8 cellular contexts compared by ENCODE assay signal in the genomic region with DNA sequence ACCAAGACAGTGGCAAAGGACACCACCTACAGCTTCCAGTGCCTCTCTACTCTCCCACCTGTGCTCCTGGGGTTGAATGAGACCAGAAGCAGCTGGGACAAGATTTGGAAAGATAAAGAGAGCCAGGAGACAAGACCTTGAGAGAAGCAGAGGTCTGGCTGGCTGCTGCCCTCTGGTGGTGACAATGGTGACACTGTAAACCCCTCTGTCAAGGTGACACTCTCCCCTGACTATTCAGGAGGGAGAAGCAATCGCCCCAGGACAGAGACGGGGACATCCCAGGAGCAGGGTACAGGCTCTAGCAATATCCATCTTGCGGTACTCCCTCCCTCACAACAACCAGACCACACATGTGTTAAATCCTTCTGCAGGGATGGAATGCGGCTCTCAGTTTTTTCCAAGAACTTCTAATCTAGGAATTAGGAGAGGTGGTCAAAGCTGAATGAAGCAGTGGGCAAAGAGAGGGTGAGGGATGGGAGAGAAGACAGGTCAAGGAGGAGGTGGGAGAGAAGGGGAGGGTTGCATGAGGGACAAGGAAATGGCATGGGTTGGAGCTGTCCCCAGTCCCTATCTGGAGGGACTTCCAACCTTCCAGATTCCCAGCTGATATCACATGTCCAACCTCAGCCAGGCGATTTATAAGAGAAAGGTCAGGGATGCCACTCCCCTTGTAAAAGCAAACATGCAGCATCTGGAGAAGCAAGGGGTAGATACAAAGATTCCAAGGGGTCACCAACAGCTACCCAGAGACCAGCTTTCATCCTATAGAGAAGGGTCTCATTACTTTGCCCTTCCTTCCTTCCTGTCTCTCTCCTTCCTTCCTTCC. TPM values are rescaled to one million over a fixed set of nuclear protein-coding genes. Genes with fewer than 3 reads are reported as not detected.
DNase-seq lines count a peak whose midpoint lies in the region; ATAC-seq and TF ChIP-seq lines count a peak whose summit lies in the region.

No MANE protein-coding gene starts in this region.

- intact Hi-C loops in right cardiac atrium (cut with DNase I) = loop anchor here in 2 of 4 donors (5.0 to 10.0 kb wide), 3 partner anchors 35 to 67 kb away; no protein-coding TSS in a partner anchor

- peaks cover 13% of the 10 kb centered on the region for H3K36me3 Mint-ChIP-seq in T-helper 2 cell treated with Interferon-gamma antibody and Interleukin-4, amounts not matched to agents 5 μg/mL and 100 μg/mL, for 36 hours (ENCODE audit: low read depth)

- peaks cover 23% of the 10 kb centered on the region for H3K4me1 Mint-ChIP-seq in T-helper 2 cell treated with Interferon-gamma antibody and Interleukin-4, amounts not matched to agents 5 μg/mL and 100 μg/mL, for 36 hours (ENCODE audit: low read depth)

- no peak for TF ChIP-seq POLR2A in GM18505 (IDR thresholded peaks at IDR 0.05; ENCODE audit: borderline replicate concordance, extremely low read depth, insufficient read depth, insufficient read length)

- no peak overlapping the region for H3K27ac ChIP-seq in right cardiac atrium (ENCODE audit: low read length)

- no peaks in the 10 kb centered on the region for H3K4me1 ChIP-seq in right cardiac atrium (ENCODE audit: control insufficient read depth, insufficient read depth, low read length)

- peak; percentile 93 for TF ChIP-seq CTCF in GM12872 (IDR thresholded peaks at IDR 0.05; ENCODE audit: insufficient read depth, low read depth, low read length)

- H3K4me3 ChIP-seq in right cardiac atrium (ENCODE audit: low read length) (no peak overlapping the region), skeletal muscle cell (ENCODE audit: low read depth, low read length) (no peak overlapping the region)

- H3K27ac Mint-ChIP-seq in T-helper 2 cell treated with Interferon-gamma antibody and Interleukin-4, amounts not matched to agents 5 μg/mL and 100 μg/mL, for 36 hours = no peak overlapping the region

- peak; percentile 63 for DNase-seq in NCI-H1436 (lab: John Stamatoyannopoulos, UW)
- peak; percentile 54 for DNase-seq in T-helper 2 cell treated with Interferon-gamma antibody and Interleukin-4, amounts not matched to agents 5 μg/mL and 100 μg/mL, for 36 hours (ENCODE audit: low spot score)
- peak in 37 of 56 donors; percentile 7 to 72 (median 33) for DNase-seq in amygdala (lab: John Stamatoyannopoulos, UW)
- DNase-seq in right cardiac atrium = peak; percentile 75 to 86 (median 86)
- DNase-seq in skeletal muscle cell (ENCODE audit: low read depth) = peak; percentile 5

- peak; percentile 30 to 33 for ATAC-seq in right cardiac atrium
- ATAC-seq in HG03045 (IDR thresholded peaks at IDR 0.05; ENCODE audit: unreplicated experiment) = no peak
- no peak for ATAC-seq in GM18505 (IDR thresholded peaks at IDR 0.05; ENCODE audit: unreplicated experiment)

- H3K9me3 ChIP-seq in right cardiac atrium (ENCODE audit: control insufficient read depth, low read length) = no peaks in the 10 kb centered on the region

- H3K27me3 ChIP-seq in right cardiac atrium (ENCODE audit: control insufficient read depth, insufficient read depth) = no peaks in the 10 kb centered on the region

- no peak overlapping the region for H3K4me3 Mint-ChIP-seq in T-helper 2 cell treated with Interferon-gamma antibody and Interleukin-4, amounts not matched to agents 5 μg/mL and 100 μg/mL, for 36 hours

- peaks cover 48% of the 10 kb centered on the region for H3K27me3 Mint-ChIP-seq in T-helper 2 cell treated with Interferon-gamma antibody and Interleukin-4, amounts not matched to agents 5 μg/mL and 100 μg/mL, for 36 hours (ENCODE audit: low read depth)

- WGBS in right cardiac atrium = 20% methylated on average over 5 of the region's 5 CpGs

- H3K9me3 Mint-ChIP-seq in T-helper 2 cell treated with Interferon-gamma antibody and Interleukin-4, amounts not matched to agents 5 μg/mL and 100 μg/mL, for 36 hours = no peaks in the 10 kb centered on the region

RNA-seq across cellular contexts. Expression of a gene that starts 2.9 kb away (rescaled TPM):
- total RNA-seq in right cardiac atrium = under 1 TPM; 0.39 to 0.99 (median 0.62) TPM
- polyA plus RNA-seq in right cardiac atrium = 1.1 TPM

RNA-seq across cellular contexts. Expression of a gene that starts 17.1 kb away (rescaled TPM):
- 10 to 100 TPM in 1 of 4 donors, 1 to 10 TPM in 3; 5.7 to 11.4 (median 8.4) TPM for total RNA-seq in right cardiac atrium
- 4.6 TPM for polyA plus RNA-seq in right cardiac atrium

RNA-seq across cellular contexts. Expression of a gene that starts 17.3 kb away (rescaled TPM):
- 1 to 10 TPM; 1.6 to 2.1 (median 1.9) TPM for total RNA-seq in right cardiac atrium
- polyA plus RNA-seq in right cardiac atrium = 2.7 TPM

Comparison
In these comparisons a context has a peak if more than half of its experiments do, and no peak if none do; other contexts are left out.
1. DNase-seq: peak in every context shown above with its lines; median percentile 86 in right cardiac atrium; 63 in NCI-H1436; 54 in T-helper 2 cell treated with Interferon-gamma antibody and Interleukin-4, amounts not matched to agents 5 μg/mL and 100 μg/mL, for 36 hours; 33 in amygdala; 5 in skeletal muscle cell.
2. ATAC-seq: peak in right cardiac atrium (2 of 2); none in HG03045 (single experiment) and GM18505 (single experiment).